29 cellular contexts compared by ENCODE assay signal in genomic region chr11:83571301-83571700, GRCh38.
DNase-seq lines count a peak whose midpoint lies in the region; ATAC-seq, FAIRE-seq and TF ChIP-seq lines count a peak whose summit lies in the region.
"Had no signal": no experiment of that assay in that cellular context is flagged by ENCODE, and none has a peak within 500 bp of the region (broad histone marks: within the 10 kb centered on the region; RNA-seq: fewer than 3 reads in every experiment).

No MANE protein-coding gene starts in this region.

- H3K27ac ChIP-seq in breast epithelium (no peak overlapping the region), astrocyte (ENCODE audit: low read depth, low read length) (no peak overlapping the region), PC-3 (ENCODE audit: low read length) (no peak overlapping the region)
- H3K27ac ChIP-seq: esophagus muscularis mucosa, heart right ventricle, PC-9, psoas muscle, upper lobe of left lung had no signal

- H3K27me3 ChIP-seq in breast epithelium, result no peaks in the 10 kb centered on the region
- H3K27me3 ChIP-seq in astrocyte (ENCODE audit: insufficient read depth, low read length), result no peaks in the 10 kb centered on the region
- H3K27me3 ChIP-seq in PC-3 (ENCODE audit: low read length), result no peaks in the 10 kb centered on the region
- H3K27me3 ChIP-seq: esophagus muscularis mucosa, heart right ventricle, upper lobe of left lung had no signal

- peak; percentile 5 for DNase-seq in MCF 10A (ENCODE audit: unreplicated experiment)
- DNase-seq in breast epithelium (ENCODE audit: low spot score in 2 of 2), result no peak
- peak; percentile 50 for DNase-seq in astrocyte (ENCODE audit: low read depth)
- peak; percentile 71 for DNase-seq in fibroblast of the aortic adventitia (ENCODE audit: low read depth)
- no peak for DNase-seq in activated CD4-positive, alpha-beta T cell treated with anti-CD3 and anti-CD28 coated beads for 4 hours
- DNase-seq in PC-3, result no peak
- no peak for DNase-seq in GM03348 (ENCODE audit: low spot score)
- DNase-seq: 8988T; activated CD4-positive, alpha-beta memory T cell treated with anti-CD3 and anti-CD28 coated beads for 36 hours; activated gamma-delta T cell; activated T-cell treated with anti-CD3 and anti-CD28 coated beads for 4 hours; amygdala; heart right ventricle; immature natural killer cell; mucosa of descending colon; NCI-H1092; NCI-H2029 treated with DMSO at 0.1 percent for 48 hours; NCI-H345; PC-9; psoas muscle; stimulated activated CD4-positive, alpha-beta T cell treated with anti-CD3 and anti-CD28 coated beads, Interleukin-12 subunit alpha, Interleukin-12 subunit beta, amount 100 ng/mL, for 4 hours; stimulated activated CD8-positive, alpha-beta memory T cell treated with anti-CD3 and anti-CD28 coated beads, Interleukin-4, amount 100 ng/mL, for 48 hours; upper lobe of left lung had no signal

- H3K4me2 ChIP-seq in astrocyte (ENCODE audit: low read length) (no peak overlapping the region), PC-3 (ENCODE audit: low read length) (no peak overlapping the region)
- H3K4me2 ChIP-seq: PC-9 had no signal

- H3K4me1 ChIP-seq in breast epithelium (no peaks in the 10 kb centered on the region), astrocyte (ENCODE audit: insufficient read depth, low read length) (no peaks in the 10 kb centered on the region), PC-3 (ENCODE audit: insufficient read depth, low read length) (no peaks in the 10 kb centered on the region)
- H3K4me1 ChIP-seq: esophagus muscularis mucosa, heart right ventricle, psoas muscle, upper lobe of left lung had no signal

- no peak for FAIRE-seq in astrocyte (lab: Jason Lieb, UNC)
- FAIRE-seq: D721Med had no signal

- H3K9ac ChIP-seq in astrocyte (ENCODE audit: low read length), result no peak overlapping the region
- no peak overlapping the region for H3K9ac ChIP-seq in PC-3 (ENCODE audit: low read length)

- no peaks in the 10 kb centered on the region for H3K9me2 ChIP-seq in PC-3 (replicated peaks; ENCODE audit: low read length)

- ATAC-seq in HG03159 (IDR thresholded peaks at IDR 0.05; ENCODE audit: unreplicated experiment) (no peak), PC-3 (no peak)
- ATAC-seq: heart right ventricle, mucosa of descending colon, psoas muscle had no signal

- H3K9me3 ChIP-seq in breast epithelium, result no peaks in the 10 kb centered on the region
- H3K9me3 ChIP-seq in astrocyte (ENCODE audit: insufficient read depth, low read depth, low read length), result no peaks in the 10 kb centered on the region
- no peaks in the 10 kb centered on the region for H3K9me3 ChIP-seq in PC-3 (ENCODE audit: low read length)
- H3K9me3 ChIP-seq: esophagus muscularis mucosa, heart right ventricle, mucosa of descending colon, psoas muscle, upper lobe of left lung had no signal

- H3K9me3 Mint-ChIP-seq in MCF 10A (ENCODE audit: unreplicated experiment) (no peaks in the 10 kb centered on the region), astrocyte (ENCODE audit: unreplicated experiment) (no peaks in the 10 kb centered on the region)
- H3K9me3 Mint-ChIP-seq: activated CD4-positive, alpha-beta memory T cell treated with anti-CD3 and anti-CD28 coated beads for 36 hours; T-helper 1 cell treated with Interleukin-12 subunit alpha and Interleukin-12 subunit beta and Interleukin-4 antibody, amounts not matched to agents 30 μg/mL and 1 μg/mL, for 36 hours had no signal

- intact Hi-C loops in MCF 10A (cut with micrococcal nuclease), result no loop called here
- intact Hi-C loops in breast epithelium (cut with DNase I; ENCODE audit: low total_unique reads), result no loop called here
- intact Hi-C loops in PC-3 (cut with micrococcal nuclease), result no loop called here

- CTCF ChIA-PET in MCF 10A (lab: Yijun Ruan, JAX), result interaction anchor here (0.6 kb wide), 1 partner anchor 256 kb away, joined by 4 read pairs; no protein-coding TSS in a partner anchor
- CTCF ChIA-PET in PC-3 (lab: Charles Lee), result no interaction called here

- POLR2A ChIA-PET in MCF 10A (lab: Yijun Ruan, JAX) (no interaction called here), PC-3 (lab: Charles Lee; ENCODE audit: unreplicated experiment) (no interaction called here)

- no peaks in the 10 kb centered on the region for H3F3A ChIP-seq in PC-3 (ENCODE audit: low read length, unreplicated experiment)

- H3K36me3 Mint-ChIP-seq in MCF 10A (ENCODE audit: insufficient read depth, unreplicated experiment), result no peaks in the 10 kb centered on the region
- H3K36me3 Mint-ChIP-seq in astrocyte (ENCODE audit: low read depth, unreplicated experiment), result no peaks in the 10 kb centered on the region
- H3K36me3 Mint-ChIP-seq: activated CD4-positive, alpha-beta memory T cell treated with anti-CD3 and anti-CD28 coated beads for 36 hours; CD14-positive monocyte; immature natural killer cell had no signal

- H4K20me1 ChIP-seq in astrocyte (ENCODE audit: insufficient read depth, low read length) (no peaks in the 10 kb centered on the region), PC-3 (ENCODE audit: low read length) (no peaks in the 10 kb centered on the region)

- H3K27me3 Mint-ChIP-seq in MCF 10A (ENCODE audit: insufficient read depth, unreplicated experiment), result peaks cover 53% of the 10 kb centered on the region
- no peaks in the 10 kb centered on the region for H3K27me3 Mint-ChIP-seq in astrocyte (ENCODE audit: low read depth, unreplicated experiment)
- H3K27me3 Mint-ChIP-seq: central memory CD8-positive, alpha-beta T cell had no signal

- no peak overlapping the region for H3K4me3 ChIP-seq in breast epithelium
- no peak overlapping the region for H3K4me3 ChIP-seq in astrocyte (ENCODE audit: insufficient read depth, low read depth, low read length)
- H3K4me3 ChIP-seq in fibroblast of the aortic adventitia (ENCODE audit: low read depth, low read length), result no peak overlapping the region
- no peak overlapping the region for H3K4me3 ChIP-seq in PC-3 (ENCODE audit: low read length)
- H3K4me3 ChIP-seq: esophagus muscularis mucosa, heart right ventricle, mucosa of descending colon, PC-9, psoas muscle, upper lobe of left lung had no signal

- H3K27ac Mint-ChIP-seq in MCF 10A (ENCODE audit: low read depth, unreplicated experiment) (no peak overlapping the region), astrocyte (ENCODE audit: unreplicated experiment) (peak overlapping the region; percentile 3)
- H3K27ac Mint-ChIP-seq: activated CD4-positive, alpha-beta memory T cell treated with anti-CD3 and anti-CD28 coated beads for 36 hours; CD14-positive monocyte; immature natural killer cell; T-helper 1 cell treated with Interleukin-12 subunit alpha and Interleukin-12 subunit beta and Interleukin-4 antibody, amounts not matched to agents 30 μg/mL and 1 μg/mL, for 36 hours had no signal

- no peaks in the 10 kb centered on the region for H3K36me3 ChIP-seq in breast epithelium
- no peaks in the 10 kb centered on the region for H3K36me3 ChIP-seq in astrocyte (ENCODE audit: insufficient read depth, low read length)
- no peaks in the 10 kb centered on the region for H3K36me3 ChIP-seq in PC-3 (ENCODE audit: low read depth, low read length)
- H3K36me3 ChIP-seq: esophagus muscularis mucosa, heart right ventricle, upper lobe of left lung had no signal

- H3K4me3 Mint-ChIP-seq in MCF 10A (ENCODE audit: unreplicated experiment) (no peak overlapping the region), astrocyte (ENCODE audit: unreplicated experiment) (no peak overlapping the region)
- H3K4me3 Mint-ChIP-seq: activated CD4-positive, alpha-beta memory T cell treated with anti-CD3 and anti-CD28 coated beads for 36 hours; CD14-positive monocyte; central memory CD8-positive, alpha-beta T cell; immature natural killer cell; T-helper 1 cell treated with Interleukin-12 subunit alpha and Interleukin-12 subunit beta and Interleukin-4 antibody, amounts not matched to agents 30 μg/mL and 1 μg/mL, for 36 hours had no signal

- BruUV-seq in MCF 10A (replicated peaks; lab: Mats Ljungman, UMichigan) (no TSS peak), PC-3 (replicated peaks; lab: Mats Ljungman, UMichigan) (no TSS peak)

- TF ChIP-seq POLR2A in breast epithelium (IDR thresholded peaks at IDR 0.05), result no peak

- H2AFZ ChIP-seq in astrocyte (ENCODE audit: low read depth, low read length) (no peak overlapping the region), PC-3 (ENCODE audit: low read length) (no peak overlapping the region)
- H2AFZ ChIP-seq: PC-9 had no signal

- TF ChIP-seq CTCF in MCF 10A (IDR thresholded peaks at IDR 0.05; ENCODE audit: unreplicated experiment) (no peak), breast epithelium (IDR thresholded peaks at IDR 0.05) (no peak), astrocyte (IDR thresholded peaks at IDR 0.05; ENCODE audit: insufficient read depth, low read depth, low read length) (no peak), fibroblast of the aortic adventitia (IDR thresholded peaks at IDR 0.05; ENCODE audit: insufficient read depth, low read length) (no peak), PC-3 (conservative IDR thresholded peaks at IDR 0.05; ENCODE audit: low read depth, low read length) (no peak)

- H3K79me2 ChIP-seq in astrocyte (ENCODE audit: insufficient read depth, low read length) (no peaks in the 10 kb centered on the region), PC-3 (ENCODE audit: low read length) (no peaks in the 10 kb centered on the region)

- no peaks in the 10 kb centered on the region for H3K4me1 Mint-ChIP-seq in MCF 10A (ENCODE audit: insufficient read depth, unreplicated experiment)
- peaks cover 13% of the 10 kb centered on the region for H3K4me1 Mint-ChIP-seq in astrocyte (ENCODE audit: low read depth, unreplicated experiment)
- H3K4me1 Mint-ChIP-seq: CD14-positive monocyte; central memory CD8-positive, alpha-beta T cell; immature natural killer cell had no signal

Comparison
In these comparisons a context has a peak if more than half of its experiments do, and no peak if none do; other contexts are left out.
1. DNase-seq: peak in MCF 10A (single experiment), astrocyte (single experiment) and fibroblast of the aortic adventitia (single experiment); none in breast epithelium (0 of 2), activated CD4-positive, alpha-beta T cell treated with anti-CD3 and anti-CD28 coated beads for 4 hours (0 of 2), PC-3 (single experiment) and GM03348 (single experiment).